ENCODE assay signal across 15 cellular contexts in genomic region chr2:39008663-39009062, GRCh38.
DNase-seq lines count a peak whose midpoint lies in the region; ATAC-seq, FAIRE-seq and TF ChIP-seq lines count a peak whose summit lies in the region.
"Had no signal": no experiment of that assay in that cellular context is flagged by ENCODE, and none has a peak within 500 bp of the region (broad histone marks: within the 10 kb centered on the region; RNA-seq: fewer than 3 reads in every experiment).

No MANE protein-coding gene starts in this region.

- H3K79me2 ChIP-seq in endothelial cell of umbilical vein (ENCODE audit: control insufficient read depth, insufficient read depth, low read length) = no peaks in the 10 kb centered on the region

- no peaks in the 10 kb centered on the region for H3K27me3 Mint-ChIP-seq in activated CD4-positive, alpha-beta memory T cell treated with anti-CD3 and anti-CD28 coated beads for 36 hours
- no peaks in the 10 kb centered on the region for H3K27me3 Mint-ChIP-seq in type B pancreatic cell

- no peak overlapping the region for H3K9ac ChIP-seq in endothelial cell of umbilical vein (replicated peaks; ENCODE audit: extremely low read depth, insufficient read depth, low read length)
- H3K9ac ChIP-seq: BLaER1, KMS-11 had no signal

- CTCF ChIA-PET in activated CD4-positive, alpha-beta memory T cell treated with anti-CD3 and anti-CD28 coated beads for 36 hours (lab: Charles Lee) = interaction anchor here (1.1 to 1.6 kb wide), 3 partner anchors 26 to 221 kb away, joined by 3 to 5 read pairs (median 3); no protein-coding TSS in a partner anchor
- CTCF ChIA-PET in endothelial cell of umbilical vein (lab: Charles Lee) = interaction anchor here (1.3 to 2.5 kb wide), 4 partner anchors 11 to 221 kb away, joined by 3 to 9 read pairs (median 5); no protein-coding TSS in a partner anchor

- H3K27ac ChIP-seq in endothelial cell of umbilical vein (ENCODE audit: insufficient read depth, low read depth, low read length) = no peak overlapping the region
- H3K27ac ChIP-seq: BLaER1, KMS-11, prostate gland had no signal

- no peak overlapping the region for H3K4me3 ChIP-seq in endothelial cell of umbilical vein (replicated peaks in 1 of 3; ENCODE audit: insufficient read depth in 1 of 3, low read depth in 1 of 3, low read length in 3 of 3)
- H3K4me3 ChIP-seq: BLaER1, prostate gland had no signal

- no peak overlapping the region for H3K4me2 ChIP-seq in endothelial cell of umbilical vein (ENCODE audit: insufficient read depth, low read length)
- H3K4me2 ChIP-seq: BLaER1, KMS-11 had no signal

- DNase-seq in AG08396 (ENCODE audit: low spot score) (peak; percentile 2), EH (ENCODE audit: low read depth) (peak; percentile 15), endothelial cell of umbilical vein (ENCODE audit: low read depth, low spot score) (peak; percentile 17), T-helper 9 cell (no peak), type B pancreatic cell (ENCODE audit: extremely low spot score, unreplicated experiment) (no peak), UCSD-AML1 (lab: John Stamatoyannopoulos, UW; ENCODE audit: unreplicated experiment) (no peak)
- DNase-seq in activated CD4-positive, alpha-beta memory T cell treated with anti-CD3 and anti-CD28 coated beads for 36 hours = peak; percentile 54
- DNase-seq: central memory CD4-positive, alpha-beta T cell; NCI-H1694 treated with DMSO at 0.1 percent for 48 hours had no signal

- no peak for TF ChIP-seq POLR2A in endothelial cell of umbilical vein (IDR thresholded peaks at IDR 0.05; ENCODE audit: low read depth, low read length)

- H3K27me3 ChIP-seq in endothelial cell of umbilical vein (ENCODE audit: control insufficient read depth in 2 of 2, insufficient read depth in 2 of 2, low read length in 2 of 2) = no peaks in the 10 kb centered on the region
- H3K27me3 ChIP-seq: BLaER1 had no signal

- FAIRE-seq in endothelial cell of umbilical vein (lab: Jason Lieb, UNC) = no peak
- FAIRE-seq: endometrium had no signal

- POLR2A ChIA-PET in activated CD4-positive, alpha-beta memory T cell treated with anti-CD3 and anti-CD28 coated beads for 36 hours (lab: Charles Lee) = interaction anchor here (1.3 kb wide), 1 partner anchor 9 kb away, joined by 4 read pairs; no protein-coding TSS in a partner anchor
- POLR2A ChIA-PET in endothelial cell of umbilical vein (lab: Charles Lee) = no interaction called here

- no peak overlapping the region for H2AFZ ChIP-seq in endothelial cell of umbilical vein (ENCODE audit: low read depth, low read length)

- H4K20me1 ChIP-seq in endothelial cell of umbilical vein (replicated peaks; ENCODE audit: control insufficient read depth, extremely low read depth, insufficient read depth, low read length) = no peaks in the 10 kb centered on the region
- H4K20me1 ChIP-seq: BLaER1 had no signal

- H3K4me1 Mint-ChIP-seq in activated CD4-positive, alpha-beta memory T cell treated with anti-CD3 and anti-CD28 coated beads for 36 hours (ENCODE audit: low read depth) = peaks cover 12% of the 10 kb centered on the region
- H3K4me1 Mint-ChIP-seq in type B pancreatic cell (ENCODE audit: unreplicated experiment) = no peaks in the 10 kb centered on the region

- no TSS peak for BruUV-seq in endothelial cell of umbilical vein (replicated peaks; lab: Mats Ljungman, UMichigan)

- dilution Hi-C loops in endothelial cell of umbilical vein (cut with MboI; ENCODE audit: extremely low pct_ligation_motif_present, low sequenced_read_pairs) = no loop called here

- no peak overlapping the region for H3K4me3 Mint-ChIP-seq in activated CD4-positive, alpha-beta memory T cell treated with anti-CD3 and anti-CD28 coated beads for 36 hours
- H3K4me3 Mint-ChIP-seq in type B pancreatic cell = no peak overlapping the region

- peak overlapping the region; percentile 26 for H3K27ac Mint-ChIP-seq in activated CD4-positive, alpha-beta memory T cell treated with anti-CD3 and anti-CD28 coated beads for 36 hours
- H3K27ac Mint-ChIP-seq in type B pancreatic cell = no peak overlapping the region

- peaks cover 36% of the 10 kb centered on the region for H3K36me3 Mint-ChIP-seq in activated CD4-positive, alpha-beta memory T cell treated with anti-CD3 and anti-CD28 coated beads for 36 hours
- peaks cover 53% of the 10 kb centered on the region for H3K36me3 Mint-ChIP-seq in type B pancreatic cell

- H3K36me3 ChIP-seq in endothelial cell of umbilical vein (ENCODE audit: control insufficient read depth in 2 of 2, extremely low read depth in 1 of 2, insufficient read depth in 2 of 2, low read length in 2 of 2) = peaks cover 5 to 6% of the 10 kb centered on the region in 2 experiments
- H3K36me3 ChIP-seq: prostate gland had no signal

- TF ChIP-seq CTCF in endothelial cell of umbilical vein (IDR thresholded peaks at IDR 0.05; ENCODE audit: extremely low read depth in 1 of 2, insufficient read depth in 1 of 2, low read depth in 1 of 2, low read length in 2 of 2) = no peak
- TF ChIP-seq CTCF in type B pancreatic cell (conservative IDR thresholded peaks at IDR 0.05) = no peak

- no peaks in the 10 kb centered on the region for H3K9me3 Mint-ChIP-seq in activated CD4-positive, alpha-beta memory T cell treated with anti-CD3 and anti-CD28 coated beads for 36 hours
- no peaks in the 10 kb centered on the region for H3K9me3 Mint-ChIP-seq in type B pancreatic cell

- no peaks in the 10 kb centered on the region for H3K9me3 ChIP-seq in endothelial cell of umbilical vein (replicated peaks; ENCODE audit: control insufficient read depth, insufficient read depth, low read length)
- H3K9me3 ChIP-seq: BLaER1, prostate gland had no signal

- H3K9me1 ChIP-seq in endothelial cell of umbilical vein (replicated peaks; ENCODE audit: control insufficient read depth, extremely low read depth, insufficient read depth, low read length) = no peaks in the 10 kb centered on the region

- no peak for ATAC-seq in GM18858 (IDR thresholded peaks at IDR 0.05; ENCODE audit: unreplicated experiment)
- ATAC-seq: Right ventricle myocardium inferior had no signal

- H3K4me1 ChIP-seq in endothelial cell of umbilical vein (ENCODE audit: control insufficient read depth, extremely low read depth, insufficient read depth, low read length) = no peaks in the 10 kb centered on the region
- H3K4me1 ChIP-seq: BLaER1, prostate gland had no signal

- intact Hi-C loops in activated CD4-positive, alpha-beta memory T cell treated with anti-CD3 and anti-CD28 coated beads for 36 hours (cut with micrococcal nuclease) = no loop called here
- intact Hi-C loops in endothelial cell of umbilical vein (cut with micrococcal nuclease) = no loop called here

TF ChIP-seq in endothelial cell of umbilical vein, 7 proteins besides CTCF, POLR2A, EP300 and RAD21:
- TF ChIP-seq MYC (IDR thresholded peaks at IDR 0.05; ENCODE audit: low read depth, low read length) = no peak
- no peak for TF ChIP-seq MAX (IDR thresholded peaks at IDR 0.05; ENCODE audit: insufficient read depth, insufficient read length)

Comparison
In these comparisons a context has a peak if more than half of its experiments do, and no peak if none do; other contexts are left out.
1. DNase-seq: peak in AG08396 (single experiment), EH (single experiment), activated CD4-positive, alpha-beta memory T cell treated with anti-CD3 and anti-CD28 coated beads for 36 hours (single experiment) and endothelial cell of umbilical vein (single experiment); none in T-helper 9 cell (single experiment), type B pancreatic cell (single experiment) and UCSD-AML1 (single experiment).